In the genomic region with DNA sequence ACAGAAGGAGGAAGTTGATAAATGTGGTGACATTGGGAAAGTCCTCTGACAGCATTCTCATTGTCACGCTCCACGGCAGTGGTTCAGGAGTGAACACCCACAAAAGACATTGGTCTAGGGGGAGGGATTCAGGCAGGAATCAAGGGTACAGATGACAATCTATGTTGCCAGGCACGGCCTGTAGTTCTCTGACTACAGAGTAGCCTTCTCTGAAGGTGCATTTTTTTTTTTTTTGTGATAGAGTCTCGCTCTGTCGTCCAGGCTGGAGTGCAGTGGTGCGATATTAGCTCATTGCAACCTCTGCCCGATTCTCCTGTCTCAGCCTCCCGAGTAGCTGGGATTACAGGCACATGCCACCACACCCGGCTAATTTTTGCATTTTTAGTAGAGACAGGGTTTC, we compare ENCODE assay signal across 8 cellular contexts. TPM values are rescaled to one million over a fixed set of nuclear protein-coding genes. Genes with fewer than 3 reads are reported as not detected.
DNase-seq lines count a peak whose midpoint lies in the region; ATAC-seq and TF ChIP-seq lines count a peak whose summit lies in the region.

No MANE protein-coding gene starts in this region.

- ATAC-seq in activated CD8-positive, alpha-beta memory T cell treated with anti-CD3 and anti-CD28 coated beads, Interleukin-2, amount 10 ng/mL, durations not matched to agents 7 days and 5 days = peak; percentile 81
- ATAC-seq in HG02938 (IDR thresholded peaks at IDR 0.05; ENCODE audit: unreplicated experiment) = peak; percentile 51
- peak; percentile 53 to 60 for ATAC-seq in right cardiac atrium

- no peak overlapping the region for H2BK5ac ChIP-seq in H9 (ENCODE audit: insufficient read length, low read length)

- WGBS in right cardiac atrium = 75% methylated on average over 9 of the region's 9 CpGs
- WGBS in H9 (ENCODE audit: extremely low coverage, insufficient read length, low lambda C conversion rate) = no CpG with 5 or more reads among the region's 9 CpGs

- H3T11ph ChIP-seq in H9 (ENCODE audit: low read length) = no peak overlapping the region

- peaks cover 3% of the 10 kb centered on the region for H3K36me3 Mint-ChIP-seq in activated CD8-positive, alpha-beta memory T cell treated with anti-CD3 and anti-CD28 coated beads, Interleukin-2, amount 10 ng/mL, durations not matched to agents 7 days and 5 days
- no peaks in the 10 kb centered on the region for H3K36me3 Mint-ChIP-seq in H9 (ENCODE audit: insufficient read depth in 1 of 3, low read depth in 3 of 3)

- no peaks in the 10 kb centered on the region for H4K20me1 ChIP-seq in H9 (ENCODE audit: control insufficient read depth, insufficient read depth, insufficient read length)

- intact Hi-C loops in right cardiac atrium (cut with DNase I) = no loop called here

- H3K27ac ChIP-seq in RWPE1 = peak overlapping the region; percentile 19
- no peak overlapping the region for H3K27ac ChIP-seq in right cardiac atrium (ENCODE audit: low read length)
- H3K27ac ChIP-seq in H9 (ENCODE audit: insufficient read length, low read depth, low read length) = no peak overlapping the region

- no peaks in the 10 kb centered on the region for H3K79me2 ChIP-seq in H9 (ENCODE audit: insufficient read depth, low read length)

- H3K27me3 ChIP-seq in right cardiac atrium (ENCODE audit: control insufficient read depth, insufficient read depth) (no peaks in the 10 kb centered on the region), H9 (ENCODE audit: insufficient read depth, low read length) (no peaks in the 10 kb centered on the region)

- CTCF ChIA-PET in activated CD8-positive, alpha-beta memory T cell treated with anti-CD3 and anti-CD28 coated beads, Interleukin-2, amount 10 ng/mL, durations not matched to agents 7 days and 5 days (lab: Charles Lee) = no interaction called here
- CTCF ChIA-PET in RWPE1 (lab: Yijun Ruan, JAX) = no interaction called here

- H3K9me3 ChIP-seq in right cardiac atrium (ENCODE audit: control insufficient read depth, low read length) (no peaks in the 10 kb centered on the region), H9 (ENCODE audit: control insufficient read depth, low read depth, low read length) (no peaks in the 10 kb centered on the region)

- no peaks in the 10 kb centered on the region for H3K9me3 Mint-ChIP-seq in activated CD8-positive, alpha-beta memory T cell treated with anti-CD3 and anti-CD28 coated beads, Interleukin-2, amount 10 ng/mL, durations not matched to agents 7 days and 5 days (ENCODE audit: low read depth)
- no peaks in the 10 kb centered on the region for H3K9me3 Mint-ChIP-seq in H9

- peak; percentile 67 for DNase-seq in activated CD8-positive, alpha-beta memory T cell treated with anti-CD3 and anti-CD28 coated beads, Interleukin-2, amount 10 ng/mL, durations not matched to agents 7 days and 5 days
- DNase-seq in activated CD8-positive, alpha-beta memory T cell treated with anti-CD3 and anti-CD28 coated beads for 24 hours = no peak
- DNase-seq in RWPE1 (ENCODE audit: low spot score) (no peak), right cardiac atrium (no peak), dermis blood vessel endothelial cell (no peak), H9 (no peak), mesenteric fat pad (ENCODE audit: low spot score) (no peak)

- no peak overlapping the region for H4K8ac ChIP-seq in H9 (replicated peaks; ENCODE audit: insufficient read length, low read depth, low read length)

- TF ChIP-seq CTCF in RWPE1 (conservative IDR thresholded peaks at IDR 0.05; ENCODE audit: low read depth) (no peak), H9 (conservative IDR thresholded peaks at IDR 0.05) (no peak)

- no peak overlapping the region for H2AFZ ChIP-seq in H9 (ENCODE audit: low read length)

- no peak overlapping the region for H2BK15ac ChIP-seq in H9 (ENCODE audit: low read depth, low read length)

- H3K4ac ChIP-seq in H9 (ENCODE audit: low read depth, low read length) = no peak overlapping the region

- no peak overlapping the region for H3K56ac ChIP-seq in H9 (ENCODE audit: insufficient read length, low read depth, low read length)

- POLR2A ChIA-PET in RWPE1 (lab: Yijun Ruan, JAX; ENCODE audit: low non-redundant PET) = no interaction called here

- no peak overlapping the region for H2BK120ac ChIP-seq in H9 (ENCODE audit: low read depth, low read length, poor library complexity, severe bottlenecking)

- no peak overlapping the region for H2AK5ac ChIP-seq in H9 (ENCODE audit: insufficient read length, low read length)

- no peak overlapping the region for H3K4me2 ChIP-seq in H9 (ENCODE audit: insufficient read depth, insufficient read length, low read length)

- H3K4me3 Mint-ChIP-seq in activated CD8-positive, alpha-beta memory T cell treated with anti-CD3 and anti-CD28 coated beads, Interleukin-2, amount 10 ng/mL, durations not matched to agents 7 days and 5 days = peak overlapping the region; percentile 53
- no peak overlapping the region for H3K4me3 Mint-ChIP-seq in H9

- H3K14ac ChIP-seq in H9 (ENCODE audit: insufficient read depth, low read length) = no peak overlapping the region

- no peaks in the 10 kb centered on the region for H3K4me1 ChIP-seq in right cardiac atrium (ENCODE audit: control insufficient read depth, insufficient read depth, low read length)
- peaks cover 5% of the 10 kb centered on the region; the same call in 1 of the 2 replicates for H3K4me1 ChIP-seq in H9 (ENCODE audit: insufficient read depth, low read length)

- no peak overlapping the region for H3K23ac ChIP-seq in H9 (ENCODE audit: insufficient read length, low read depth, low read length)

- no peak overlapping the region for H3K18ac ChIP-seq in H9 (ENCODE audit: insufficient read length, low read depth, low read length)

- H4K5ac ChIP-seq in H9 (ENCODE audit: insufficient read length, low read depth, low read length) = no peak overlapping the region

- peaks cover 32% of the 10 kb centered on the region for H3K4me1 Mint-ChIP-seq in activated CD8-positive, alpha-beta memory T cell treated with anti-CD3 and anti-CD28 coated beads, Interleukin-2, amount 10 ng/mL, durations not matched to agents 7 days and 5 days
- peaks cover 19 to 21% of the 10 kb centered on the region in 2 experiments for H3K4me1 Mint-ChIP-seq in H9

- no peak overlapping the region for H2BK20ac ChIP-seq in H9 (ENCODE audit: low read depth, low read length, poor library complexity, severe bottlenecking)

- H2BK12ac ChIP-seq in H9 (ENCODE audit: insufficient read length, low read depth, low read length) = no peak overlapping the region

- no peak overlapping the region for H3K9ac ChIP-seq in H9 (ENCODE audit: extremely low read depth, insufficient read length, low read length)

- peak overlapping the region; percentile 79 for H3K27ac Mint-ChIP-seq in activated CD8-positive, alpha-beta memory T cell treated with anti-CD3 and anti-CD28 coated beads, Interleukin-2, amount 10 ng/mL, durations not matched to agents 7 days and 5 days
- 0 out of 7 replicates have a peak overlapping the region, but pooled peaks of 1 of the 3 experiments have one; percentile 60 for H3K27ac Mint-ChIP-seq in H9

- H3K79me1 ChIP-seq in H9 (ENCODE audit: insufficient read depth, low read depth, low read length, poor library complexity, severe bottlenecking) = no peaks in the 10 kb centered on the region

- H4K91ac ChIP-seq in H9 (ENCODE audit: insufficient read length, low read depth, low read length) = no peak overlapping the region

- peaks cover 2% of the 10 kb centered on the region for H3K27me3 Mint-ChIP-seq in activated CD8-positive, alpha-beta memory T cell treated with anti-CD3 and anti-CD28 coated beads, Interleukin-2, amount 10 ng/mL, durations not matched to agents 7 days and 5 days
- no peaks in the 10 kb centered on the region for H3K27me3 Mint-ChIP-seq in H9 (ENCODE audit: low read depth)

- H3K4me3 ChIP-seq in right cardiac atrium (ENCODE audit: low read length) = no peak overlapping the region

- no peaks in the 10 kb centered on the region for H3K23me2 ChIP-seq in H9 (ENCODE audit: insufficient read length, low read depth, low read length, poor library complexity, severe bottlenecking)

RNA-seq across cellular contexts. Expression of a gene that starts 7.4 kb away (rescaled TPM):
- total RNA-seq in activated CD8-positive, alpha-beta memory T cell treated with anti-CD3 and anti-CD28 coated beads, Interleukin-2, amount 10 ng/mL, durations not matched to agents 7 days and 5 days = 100 to 1,000 TPM; 183 to 220 TPM
- total RNA-seq in right cardiac atrium (10 to 100 TPM; 54.6 to 78.3 (median 62.8) TPM), dermis blood vessel endothelial cell (121 and 145 TPM in 2 replicates), H9 (2021) (95.1 and 98.6 TPM in 2 replicates), mesenteric fat pad (109 TPM)
- polyA plus RNA-seq in right cardiac atrium = 24.8 TPM

RNA-seq across cellular contexts. Expression of a gene that starts 12.4 kb away (rescaled TPM):
- total RNA-seq in activated CD8-positive, alpha-beta memory T cell treated with anti-CD3 and anti-CD28 coated beads, Interleukin-2, amount 10 ng/mL, durations not matched to agents 7 days and 5 days = 100 to 1,000 TPM; 215 to 293 TPM
- total RNA-seq in right cardiac atrium (10 to 100 TPM in 2 of 4 donors, 1 to 10 TPM in 2; 6.7 to 18.0 (median 9.5) TPM), dermis blood vessel endothelial cell (28.6 and 91.0 TPM in 2 replicates), H9 (2021) (186 and 201 TPM in 2 replicates), mesenteric fat pad (47.4 TPM)
- polyA plus RNA-seq in right cardiac atrium = 8.7 TPM

RNA-seq across cellular contexts. Expression of a gene that starts 38.3 kb away (rescaled TPM):
- 10 to 100 TPM; 69.5 to 76.1 TPM for total RNA-seq in activated CD8-positive, alpha-beta memory T cell treated with anti-CD3 and anti-CD28 coated beads, Interleukin-2, amount 10 ng/mL, durations not matched to agents 7 days and 5 days
- total RNA-seq in right cardiac atrium (100 to 1,000 TPM in 2 of 4 donors, 10 to 100 TPM in 2; 75.5 to 111 (median 96.2) TPM), dermis blood vessel endothelial cell (23.7 and 24.3 TPM in 2 replicates), H9 (2021) (45.0 and 51.9 TPM in 2 replicates), mesenteric fat pad (42.2 TPM)
- 327 TPM for polyA plus RNA-seq in right cardiac atrium
